8 cellular contexts compared by ENCODE assay signal in the genomic region with DNA sequence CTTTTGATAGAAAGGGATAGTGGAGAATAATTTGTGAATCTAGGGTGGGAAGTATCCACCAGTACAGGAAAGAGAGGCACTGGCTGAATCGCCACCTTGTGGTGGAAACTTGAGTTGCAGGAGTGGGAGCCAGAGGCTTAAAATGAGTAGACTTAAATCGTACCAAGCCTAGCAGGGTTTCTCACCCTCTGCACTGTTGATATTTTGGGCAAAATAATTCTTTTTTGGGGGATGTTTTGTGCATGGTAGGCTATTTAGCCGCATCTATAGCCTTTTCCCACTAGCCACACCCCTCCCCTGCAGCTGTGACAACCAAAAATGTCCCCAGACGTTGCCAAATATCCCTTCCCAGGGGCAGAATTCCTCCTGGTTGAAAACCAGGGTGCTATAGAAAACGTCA.
DNase-seq lines count a peak whose midpoint lies in the region; ATAC-seq and TF ChIP-seq lines count a peak whose summit lies in the region.

No MANE protein-coding gene starts in this region.

- TF ChIP-seq CTCF in GM10266 (IDR thresholded peaks at IDR 0.05; ENCODE audit: control insufficient read depth, insufficient read depth, low read depth, missing control alignments) (peak; percentile 81), Peyer's patch (IDR thresholded peaks at IDR 0.05) (peak; percentile 84 to 92 (median 86)), fibroblast of mammary gland (conservative IDR thresholded peaks at IDR 0.05; ENCODE audit: control insufficient read depth, insufficient read depth, low read depth, low read length) (peak; percentile 95), neural cell (IDR thresholded peaks at IDR 0.05; ENCODE audit: poor library complexity, severe bottlenecking) (peak; percentile 73)

- H3K27ac Mint-ChIP-seq in stimulated activated naive CD8-positive, alpha-beta T cell treated with anti-CD3 and anti-CD28 coated beads, Interleukin-15, amount 100 ng/mL, for 72 hours = no peak overlapping the region

- no peak overlapping the region for H3K9ac ChIP-seq in neural cell (ENCODE audit: low read length)

- H3K27me3 ChIP-seq in Peyer's patch (no peaks in the 10 kb centered on the region), neural cell (ENCODE audit: insufficient read depth, low read depth, low read length) (no peaks in the 10 kb centered on the region)

- H4K20me1 ChIP-seq in neural cell (ENCODE audit: insufficient read depth) = no peaks in the 10 kb centered on the region

- no peaks in the 10 kb centered on the region for H3F3A ChIP-seq in neural cell (ENCODE audit: insufficient read depth, low read length, poor library complexity, severe bottlenecking)

- H3K27ac ChIP-seq in Peyer's patch = no peak overlapping the region
- no peak overlapping the region for H3K27ac ChIP-seq in neural cell (ENCODE audit: low read length)

- H3K4me3 ChIP-seq in Peyer's patch (no peak overlapping the region), fibroblast of mammary gland (ENCODE audit: control insufficient read depth, low read depth, low read length) (no peak overlapping the region), neural cell (ENCODE audit: low read length) (no peak overlapping the region)

- no peaks in the 10 kb centered on the region for H3K4me1 ChIP-seq in Peyer's patch

- peak; percentile 55 for TF ChIP-seq RAD21 in neural cell (conservative IDR thresholded peaks at IDR 0.05)

- H3K9me3 ChIP-seq in Peyer's patch = no peaks in the 10 kb centered on the region
- H3K9me3 ChIP-seq in neural cell (ENCODE audit: low read length) = no peaks in the 10 kb centered on the region

- no peak for TF ChIP-seq POLR2A in Peyer's patch (IDR thresholded peaks at IDR 0.05)

- DNase-seq in GM10266 (ENCODE audit: extremely low spot score) (peak; percentile 83), HuH-7 (ENCODE audit: low spot score) (peak; percentile 93), Peyer's patch (peak; percentile 77 to 93 (median 78)), fibroblast of mammary gland (ENCODE audit: low read depth) (peak; percentile 77)
- DNase-seq in activated T-cell treated with anti-CD3 and anti-CD28 coated beads, Interleukin-2, amount 50 U/mL, for 4 hours = peak; percentile 79
- DNase-seq in stimulated activated naive CD8-positive, alpha-beta T cell treated with anti-CD3 and anti-CD28 coated beads, Interleukin-15, amount 100 ng/mL, for 72 hours = peak; percentile 72 to 73

- H3K9me2 ChIP-seq in neural cell (ENCODE audit: insufficient read depth, low read length) = no peaks in the 10 kb centered on the region

- no peaks in the 10 kb centered on the region for H3K79me2 ChIP-seq in neural cell (replicated peaks; ENCODE audit: insufficient read depth, low read length)

- TF ChIP-seq EP300 in neural cell (conservative IDR thresholded peaks at IDR 0.05; ENCODE audit: poor library complexity, severe bottlenecking) = no peak

- H3K4me1 Mint-ChIP-seq in activated T-cell treated with anti-CD3 and anti-CD28 coated beads, Interleukin-2, amount 50 U/mL, for 4 hours (ENCODE audit: low read depth) = no peaks in the 10 kb centered on the region
- no peaks in the 10 kb centered on the region for H3K4me1 Mint-ChIP-seq in stimulated activated naive CD8-positive, alpha-beta T cell treated with anti-CD3 and anti-CD28 coated beads, Interleukin-15, amount 100 ng/mL, for 72 hours

- H3K4me3 Mint-ChIP-seq in activated T-cell treated with anti-CD3 and anti-CD28 coated beads, Interleukin-2, amount 50 U/mL, for 4 hours = no peak overlapping the region
- H3K4me3 Mint-ChIP-seq in stimulated activated naive CD8-positive, alpha-beta T cell treated with anti-CD3 and anti-CD28 coated beads, Interleukin-15, amount 100 ng/mL, for 72 hours = no peak overlapping the region

- H3K36me3 Mint-ChIP-seq in activated T-cell treated with anti-CD3 and anti-CD28 coated beads, Interleukin-2, amount 50 U/mL, for 4 hours (ENCODE audit: insufficient read depth) = no peaks in the 10 kb centered on the region

- H3K36me3 ChIP-seq in Peyer's patch (no peaks in the 10 kb centered on the region), neural cell (ENCODE audit: insufficient read depth, low read length) (no peaks in the 10 kb centered on the region)

- ATAC-seq in activated T-cell treated with anti-CD3 and anti-CD28 coated beads, Interleukin-2, amount 50 U/mL, for 4 hours = peak; percentile 73 to 84
- ATAC-seq in stimulated activated naive CD8-positive, alpha-beta T cell treated with anti-CD3 and anti-CD28 coated beads, Interleukin-15, amount 100 ng/mL, for 72 hours = peak; percentile 86
- no peak for ATAC-seq in HG02623 (IDR thresholded peaks at IDR 0.05; ENCODE audit: unreplicated experiment)

- H3K4me2 ChIP-seq in neural cell (ENCODE audit: low read length) = no peak overlapping the region

- peaks cover 12% of the 10 kb centered on the region for H3K27me3 Mint-ChIP-seq in activated T-cell treated with anti-CD3 and anti-CD28 coated beads, Interleukin-2, amount 50 U/mL, for 4 hours (ENCODE audit: low read depth)
- peaks cover 59% of the 10 kb centered on the region for H3K27me3 Mint-ChIP-seq in stimulated activated naive CD8-positive, alpha-beta T cell treated with anti-CD3 and anti-CD28 coated beads, Interleukin-15, amount 100 ng/mL, for 72 hours

- H2AFZ ChIP-seq in neural cell (ENCODE audit: low read depth, low read length) = no peak overlapping the region

- H3K9me3 Mint-ChIP-seq in activated T-cell treated with anti-CD3 and anti-CD28 coated beads, Interleukin-2, amount 50 U/mL, for 4 hours = no peaks in the 10 kb centered on the region
- no peaks in the 10 kb centered on the region for H3K9me3 Mint-ChIP-seq in stimulated activated naive CD8-positive, alpha-beta T cell treated with anti-CD3 and anti-CD28 coated beads, Interleukin-15, amount 100 ng/mL, for 72 hours

TF ChIP-seq in neural cell, 6 proteins besides CTCF, POLR2A, EP300 and RAD21:
- TF ChIP-seq, protein P1, sequence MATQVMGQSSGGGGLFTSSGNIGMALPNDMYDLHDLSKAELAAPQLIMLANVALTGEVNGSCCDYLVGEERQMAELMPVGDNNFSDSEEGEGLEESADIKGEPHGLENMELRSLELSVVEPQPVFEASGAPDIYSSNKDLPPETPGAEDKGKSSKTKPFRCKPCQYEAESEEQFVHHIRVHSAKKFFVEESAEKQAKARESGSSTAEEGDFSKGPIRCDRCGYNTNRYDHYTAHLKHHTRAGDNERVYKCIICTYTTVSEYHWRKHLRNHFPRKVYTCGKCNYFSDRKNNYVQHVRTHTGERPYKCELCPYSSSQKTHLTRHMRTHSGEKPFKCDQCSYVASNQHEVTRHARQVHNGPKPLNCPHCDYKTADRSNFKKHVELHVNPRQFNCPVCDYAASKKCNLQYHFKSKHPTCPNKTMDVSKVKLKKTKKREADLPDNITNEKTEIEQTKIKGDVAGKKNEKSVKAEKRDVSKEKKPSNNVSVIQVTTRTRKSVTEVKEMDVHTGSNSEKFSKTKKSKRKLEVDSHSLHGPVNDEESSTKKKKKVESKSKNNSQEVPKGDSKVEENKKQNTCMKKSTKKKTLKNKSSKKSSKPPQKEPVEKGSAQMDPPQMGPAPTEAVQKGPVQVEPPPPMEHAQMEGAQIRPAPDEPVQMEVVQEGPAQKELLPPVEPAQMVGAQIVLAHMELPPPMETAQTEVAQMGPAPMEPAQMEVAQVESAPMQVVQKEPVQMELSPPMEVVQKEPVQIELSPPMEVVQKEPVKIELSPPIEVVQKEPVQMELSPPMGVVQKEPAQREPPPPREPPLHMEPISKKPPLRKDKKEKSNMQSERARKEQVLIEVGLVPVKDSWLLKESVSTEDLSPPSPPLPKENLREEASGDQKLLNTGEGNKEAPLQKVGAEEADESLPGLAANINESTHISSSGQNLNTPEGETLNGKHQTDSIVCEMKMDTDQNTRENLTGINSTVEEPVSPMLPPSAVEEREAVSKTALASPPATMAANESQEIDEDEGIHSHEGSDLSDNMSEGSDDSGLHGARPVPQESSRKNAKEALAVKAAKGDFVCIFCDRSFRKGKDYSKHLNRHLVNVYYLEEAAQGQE (IDR thresholded peaks at IDR 0.05; ENCODE audit: borderline replicate concordance) = no peak
- peak; percentile 72 for TF ChIP-seq SMC3 (conservative IDR thresholded peaks at IDR 0.05; ENCODE audit: poor library complexity)
- TF ChIP-seq POLR2AphosphoS5 (IDR thresholded peaks at IDR 0.05) = no peak
- no peak for TF ChIP-seq TAF1 (IDR thresholded peaks at IDR 0.05; ENCODE audit: low read depth)
- TF ChIP-seq MXI1 (conservative IDR thresholded peaks at IDR 0.05; ENCODE audit: poor library complexity, severe bottlenecking) = no peak
- no peak for TF ChIP-seq EZH2 (IDR thresholded peaks at IDR 0.05; ENCODE audit: borderline replicate concordance, insufficient read depth, low read length, poor library complexity, severe bottlenecking)
TF ChIP-seq in neural cell: peak in this region for 1.
